Comparison of ENCODE assay signal across 8 cellular contexts in the genomic region with DNA sequence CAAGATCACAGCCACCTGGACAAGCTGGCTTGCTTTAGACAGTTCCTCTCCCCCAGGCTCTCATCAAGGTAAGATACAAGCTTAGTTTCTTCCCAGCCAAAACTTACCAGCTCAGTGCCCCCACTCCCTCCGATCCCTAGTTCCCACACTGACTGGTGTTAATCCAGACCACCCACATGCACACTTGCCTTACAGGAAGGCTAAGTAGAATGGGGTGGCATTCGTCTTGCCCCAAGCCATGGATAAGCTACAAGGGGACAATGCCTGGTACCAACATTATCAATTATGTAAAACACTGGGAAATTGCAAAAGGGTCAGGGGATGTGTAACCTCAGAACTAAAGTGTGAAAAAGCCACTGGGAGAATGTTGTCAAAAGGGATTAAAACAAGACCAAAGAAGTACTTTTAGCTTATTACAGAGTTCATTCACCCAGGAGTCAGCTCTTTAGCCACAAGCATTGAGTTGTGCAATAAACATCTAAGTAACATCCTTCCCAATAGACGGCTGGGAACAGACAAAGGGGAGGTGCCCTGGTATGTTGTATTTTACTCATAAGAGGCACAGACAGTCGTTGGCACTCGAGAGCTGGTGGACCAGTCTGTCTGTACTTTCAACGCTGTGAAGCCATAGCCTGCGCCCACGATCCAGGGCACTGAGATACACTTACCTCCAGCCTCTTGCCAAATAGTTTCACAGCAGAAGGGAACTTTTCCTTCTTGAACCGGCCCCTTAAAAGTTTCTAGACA. TPM values are rescaled to one million over a fixed set of nuclear protein-coding genes. Genes with fewer than 3 reads are reported as not detected.
DNase-seq lines count a peak whose midpoint lies in the region; ATAC-seq and TF ChIP-seq lines count a peak whose summit lies in the region.

No MANE protein-coding gene starts in this region.

- in situ Hi-C loops in IMR-90 (cut with MboI; ENCODE audit: low sequenced_read_pairs), result no loop called here

- CTCF ChIA-PET in IMR-90 (lab: Yijun Ruan, JAX), result no interaction called here

- TF ChIP-seq CTCF in BE2C (IDR thresholded peaks at IDR 0.05; ENCODE audit: low read depth, low read length) (no peak), IMR-90 (conservative IDR thresholded peaks at IDR 0.05; ENCODE audit: low read depth, low read length) (no peak)

- no peak for TF ChIP-seq POLR2A in IMR-90 (IDR thresholded peaks at IDR 0.05; ENCODE audit: low read depth, low read length)

- H4K91ac ChIP-seq in IMR-90 (ENCODE audit: insufficient read depth, low read depth, low read length), result no peak overlapping the region

- H3K9me3 Mint-ChIP-seq in activated naive CD4-positive, alpha-beta T cell treated with anti-CD3 and anti-CD28 coated beads, Interleukin-2, amount 50 U/mL, for 72 hours, result no peaks in the 10 kb centered on the region

- H3K27ac Mint-ChIP-seq in activated naive CD4-positive, alpha-beta T cell treated with anti-CD3 and anti-CD28 coated beads, Interleukin-2, amount 50 U/mL, for 72 hours, result peak overlapping the region; percentile 90 to 94

- dilution Hi-C loops in IMR-90 (cut with HindIII; ENCODE audit: low sequenced_read_pairs, unreplicated experiment), result no loop called here

- no peaks in the 10 kb centered on the region for H3K9me1 ChIP-seq in IMR-90 (ENCODE audit: insufficient read depth, low read length)

- H4K20me1 ChIP-seq in IMR-90 (ENCODE audit: insufficient read depth, low read length), result no peaks in the 10 kb centered on the region

- intact Hi-C loops in IMR-90 (cut with micrococcal nuclease), result no loop called here

- H2AFZ ChIP-seq in IMR-90 (replicated peaks; ENCODE audit: low read length, poor library complexity), result peak overlapping the region; percentile 99

- H3K4me3 ChIP-seq in BE2C (ENCODE audit: low read depth, low read length), result peak overlapping the region; percentile 94
- no peak overlapping the region for H3K4me3 ChIP-seq in IMR-90 (ENCODE audit: insufficient read depth, low read depth, low read length)
- H3K4me3 ChIP-seq in skeletal muscle cell (ENCODE audit: low read depth, low read length), result peak overlapping the region; percentile 83

- H3K18ac ChIP-seq in IMR-90 (ENCODE audit: low read depth, low read length), result no peak overlapping the region

- no peak overlapping the region for H3K23ac ChIP-seq in IMR-90 (ENCODE audit: low read depth, low read length)

- peaks cover 38% of the 10 kb centered on the region in 2 donors for H3K36me3 Mint-ChIP-seq in activated naive CD4-positive, alpha-beta T cell treated with anti-CD3 and anti-CD28 coated beads, Interleukin-2, amount 50 U/mL, for 72 hours

- H3K9ac ChIP-seq in IMR-90 (ENCODE audit: low read depth, low read length), result no peak overlapping the region

- peaks cover 41% of the 10 kb centered on the region for H3K36me3 ChIP-seq in BE2C
- peaks cover 6% of the 10 kb centered on the region; the same call in 1 of the 2 replicates for H3K36me3 ChIP-seq in IMR-90 (ENCODE audit: control insufficient read depth, insufficient read depth, low read length)

- no peaks in the 10 kb centered on the region for H3K9me3 ChIP-seq in BE2C
- H3K9me3 ChIP-seq in IMR-90 (ENCODE audit: control insufficient read depth, insufficient read depth, low read length), result no peaks in the 10 kb centered on the region

- no peak overlapping the region for H3K14ac ChIP-seq in IMR-90 (replicated peaks; ENCODE audit: low read depth, low read length)

- no peak overlapping the region for H2BK5ac ChIP-seq in IMR-90 (ENCODE audit: low read depth, low read length, poor library complexity, severe bottlenecking)

- peak overlapping the region; percentile 71; the same call in 1 of the 2 replicates for H2AK5ac ChIP-seq in IMR-90 (ENCODE audit: low read depth, low read length)

- H2BK15ac ChIP-seq in IMR-90 (ENCODE audit: low read depth, low read length), result no peak overlapping the region

- TF ChIP-seq RAD21 in IMR-90 (IDR thresholded peaks at IDR 0.05; ENCODE audit: low read length), result no peak

- ATAC-seq in IMR-90 (ENCODE audit: low read depth), result no peak
- no peak for ATAC-seq in activated naive CD4-positive, alpha-beta T cell treated with anti-CD3 and anti-CD28 coated beads, Interleukin-2, amount 50 U/mL, for 72 hours
- no peak for ATAC-seq in GM18868 (IDR thresholded peaks at IDR 0.05; ENCODE audit: unreplicated experiment)

- no CpG with 5 or more reads among the region's 9 CpGs for WGBS in IMR-90 (ENCODE audit: extremely low coverage in 2 of 2, insufficient read length in 1 of 2), 2 experiments

- H3K56ac ChIP-seq in IMR-90 (ENCODE audit: extremely low read depth, insufficient read depth, low read length), result no peak overlapping the region

- H2BK20ac ChIP-seq in IMR-90 (ENCODE audit: low read depth, low read length), result no peak overlapping the region

- H3K4me2 ChIP-seq in IMR-90 (ENCODE audit: low read depth, low read length), result no peak overlapping the region; the same call in 1 of the 2 replicates

- peaks cover 5 to 11% of the 10 kb centered on the region in 2 experiments; a peak in 3 of 4 replicates for H3K79me1 ChIP-seq in IMR-90 (ENCODE audit: low read depth in 1 of 2, low read length in 2 of 2)

- H4K8ac ChIP-seq in IMR-90 (ENCODE audit: low read depth in 2 of 2, low read length in 2 of 2), result no peak overlapping the region

- H3K4ac ChIP-seq in IMR-90 (ENCODE audit: low read depth, low read length), result no peak overlapping the region

- peaks cover 11% of the 10 kb centered on the region for H3K4me1 ChIP-seq in BE2C
- H3K4me1 ChIP-seq in IMR-90 (ENCODE audit: control insufficient read depth, insufficient read depth, low read length), result peaks cover 5% of the 10 kb centered on the region

- no peak for DNase-seq in BE2C
- peak; percentile 66 for DNase-seq in IMR-90
- no peak for DNase-seq in activated naive CD4-positive, alpha-beta T cell treated with anti-CD3 and anti-CD28 coated beads, Interleukin-2, amount 50 U/mL, for 72 hours (ENCODE audit: low spot score in 2 of 2)
- peak; percentile 70 for DNase-seq in hepatic stellate cell (ENCODE audit: low spot score)
- peak; percentile 63 for DNase-seq in skeletal muscle cell (ENCODE audit: low read depth)
- DNase-seq in NCI-H1105 (lab: John Stamatoyannopoulos, UW), result no peak
- DNase-seq in stimulated activated CD4-positive, alpha-beta T cell treated with anti-CD3 and anti-CD28 coated beads, Interleukin-12 subunit alpha, Interleukin-12 subunit beta, amount 100 ng/mL, for 4 hours, result no peak

- no peak overlapping the region for H4K5ac ChIP-seq in IMR-90 (ENCODE audit: low read depth, low read length)

- H2AK9ac ChIP-seq in IMR-90 (replicated peaks; ENCODE audit: low read depth, low read length, poor library complexity), result no peak overlapping the region

- POLR2A ChIA-PET in IMR-90 (lab: Charles Lee; ENCODE audit: unreplicated experiment), result no interaction called here

- H3K27me3 ChIP-seq in BE2C, result no peaks in the 10 kb centered on the region
- no peaks in the 10 kb centered on the region for H3K27me3 ChIP-seq in IMR-90 (ENCODE audit: control insufficient read depth, insufficient read depth, low read length)

- H2BK120ac ChIP-seq in IMR-90 (ENCODE audit: low read depth, low read length), result no peak overlapping the region

- no peak overlapping the region for H3K27ac ChIP-seq in IMR-90 (ENCODE audit: insufficient read depth, low read length)

- BruUV-seq in IMR-90 (replicated peaks; lab: Mats Ljungman, UMichigan), result no TSS peak

TF ChIP-seq in IMR-90, 13 proteins besides CTCF, POLR2A, EP300 and RAD21:
- TF ChIP-seq CHD1 (IDR thresholded peaks at IDR 0.05; ENCODE audit: low read depth, low read length) (no peak), CEBPB (IDR thresholded peaks at IDR 0.05; ENCODE audit: low read depth, low read length) (peak; percentile 96), RFX5 (IDR thresholded peaks at IDR 0.05; ENCODE audit: low read depth, low read length) (no peak)

RNA-seq across cellular contexts. Expression of a gene that starts 1.1 kb away (rescaled TPM):
- polyA plus RNA-seq in BE2C (2012; ENCODE audit: insufficient read depth, insufficient read length, low read depth), result 86.6 TPM
- 20.0 and 22.0 TPM in 2 replicates for total RNA-seq in IMR-90 (2012; rRNA removed)
- 43.2 and 43.3 TPM in 2 replicates for polyA plus RNA-seq in IMR-90 (2012; rRNA removed)
- polyA plus RNA-seq in IMR-90 (2012; cell fraction: cytosol; rRNA removed), result 25.7 and 56.1 TPM in 2 replicates
- polyA plus RNA-seq in IMR-90 (2012; cell fraction: nucleus; rRNA removed; ENCODE audit: low replicate concordance), result 22.6 and 38.0 TPM in 2 replicates
- total RNA-seq in activated naive CD4-positive, alpha-beta T cell treated with anti-CD3 and anti-CD28 coated beads, Interleukin-2, amount 50 U/mL, for 72 hours, result 10 to 100 TPM; 41.4 to 54.1 TPM

RNA-seq across cellular contexts. Expression of a gene that starts 5.9 kb away (rescaled TPM):
- 3.7 TPM for polyA plus RNA-seq in BE2C (2012; ENCODE audit: insufficient read depth, insufficient read length, low read depth)
- total RNA-seq in IMR-90 (2012; rRNA removed), result 59.2 and 70.4 TPM in 2 replicates
- 63.7 and 69.5 TPM in 2 replicates for polyA plus RNA-seq in IMR-90 (2012; rRNA removed)
- polyA plus RNA-seq in IMR-90 (2012; cell fraction: cytosol; rRNA removed), result 31.6 and 45.0 TPM in 2 replicates
- polyA plus RNA-seq in IMR-90 (2012; cell fraction: nucleus; rRNA removed; ENCODE audit: low replicate concordance), result 239 and 302 TPM in 2 replicates
- total RNA-seq in activated naive CD4-positive, alpha-beta T cell treated with anti-CD3 and anti-CD28 coated beads, Interleukin-2, amount 50 U/mL, for 72 hours, result 100 to 1,000 TPM; 102 to 135 TPM

Comparison
In these comparisons a context has a peak if more than half of its experiments do, and no peak if none do; other contexts are left out.
1. DNase-seq: peak in IMR-90 (single experiment), hepatic stellate cell (single experiment) and skeletal muscle cell (single experiment); none in BE2C (single experiment), activated naive CD4-positive, alpha-beta T cell treated with anti-CD3 and anti-CD28 coated beads, Interleukin-2, amount 50 U/mL, for 72 hours (0 of 2), NCI-H1105 (single experiment) and stimulated activated CD4-positive, alpha-beta T cell treated with anti-CD3 and anti-CD28 coated beads, Interleukin-12 subunit alpha, Interleukin-12 subunit beta, amount 100 ng/mL, for 4 hours (single experiment).